ENCODE assay signal across 11 cellular contexts in genomic region chr7:95504199-95504598, GRCh38. TPM values are rescaled to one million over a fixed set of nuclear protein-coding genes. Genes with fewer than 3 reads are reported as not detected.
DNase-seq lines count a peak whose midpoint lies in the region; FAIRE-seq and TF ChIP-seq lines count a peak whose summit lies in the region.
"Not testable (repeated sequence)": the region's sequence is repeated elsewhere in the genome, so short reads cannot be mapped to it uniquely, and the experiment has no call there.
"Had no signal": no experiment of that assay in that cellular context is flagged by ENCODE, and none has a peak within 500 bp of the region (broad histone marks: within the 10 kb centered on the region; RNA-seq: fewer than 3 reads in every experiment).

No MANE protein-coding gene starts in this region.

- peak overlapping the region; percentile 30 for H2AFZ ChIP-seq in neuronal stem cell (ENCODE audit: low read length)

- not testable (repeated sequence) for H3K27me3 ChIP-seq in HUES48 (ENCODE audit: control insufficient read depth, insufficient read depth, low read length); bronchial epithelial cell (ENCODE audit: control insufficient read depth, insufficient read depth, low read length); iPS-20b (ENCODE audit: insufficient read depth, low read length); neuronal stem cell (ENCODE audit: control insufficient read depth in 3 of 3, insufficient read depth in 3 of 3, low read depth in 1 of 3, low read length in 3 of 3)

- H3K9ac ChIP-seq in HUES48 (ENCODE audit: low read depth, low read length); neuronal stem cell (ENCODE audit: low read depth, low read length, poor library complexity): not testable (repeated sequence)
- H3K9ac ChIP-seq in iPS-20b (ENCODE audit: low read depth, low read length), result peak overlapping the region; percentile 30; the same call in 1 of the 2 replicates

- not testable (repeated sequence) for H3K4me2 ChIP-seq in neuronal stem cell (ENCODE audit: insufficient read depth, low read length, poor library complexity, severe bottlenecking)

- not testable (repeated sequence) for H3K4ac ChIP-seq in neuronal stem cell (ENCODE audit: low read length)

- not testable (repeated sequence) for H4K91ac ChIP-seq in neuronal stem cell (ENCODE audit: low read depth, low read length, poor library complexity)

- not testable (repeated sequence) for TF ChIP-seq CTCF in bronchial epithelial cell (IDR thresholded peaks at IDR 0.05; ENCODE audit: insufficient read depth, low read length, severe bottlenecking)

- not testable (repeated sequence) for H4K8ac ChIP-seq in neuronal stem cell (ENCODE audit: low read depth, low read length)

- not testable (repeated sequence) for H2BK12ac ChIP-seq in neuronal stem cell (ENCODE audit: low read length)

- H3K4me3 ChIP-seq in HUES48 (ENCODE audit: low read depth, low read length); bronchial epithelial cell (ENCODE audit: low read depth, low read length); neuronal stem cell (ENCODE audit: low read length in 2 of 2): not testable (repeated sequence)
- H3K4me3 ChIP-seq in iPS-20b (ENCODE audit: low read length), result peak overlapping the region; percentile 49; the same call in 1 of the 2 replicates

- H3K4me1 ChIP-seq in HUES48 (ENCODE audit: control insufficient read depth, insufficient read depth, low read length) (peaks cover 36% of the 10 kb centered on the region), iPS-20b (ENCODE audit: insufficient read depth, low read length) (peaks cover 20% of the 10 kb centered on the region; the same call in 1 of the 2 replicates), neuronal stem cell (ENCODE audit: control insufficient read depth in 2 of 2, insufficient read depth in 1 of 2, low read depth in 1 of 2, low read length in 2 of 2) (peaks cover 3 to 40% of the 10 kb centered on the region in 2 donors)

- not testable (repeated sequence) for H3K23ac ChIP-seq in neuronal stem cell (ENCODE audit: low read depth, low read length, poor library complexity)

- H3K27ac ChIP-seq in HUES48 (ENCODE audit: low read depth, low read length), result peak overlapping the region; percentile 69
- H3K27ac ChIP-seq in iPS-20b (ENCODE audit: low read length); neuronal stem cell (replicated peaks; ENCODE audit: low read length): not testable (repeated sequence)

- WGBS in neuronal stem cell (ENCODE audit: extremely low coverage in 2 of 2, insufficient read length in 2 of 2, insufficient replicate concordance in 1 of 2), 2 donors, result no CpG with 5 or more reads among the region's 5 CpGs

- not testable (repeated sequence) for H3K18ac ChIP-seq in neuronal stem cell (ENCODE audit: low read length)

- not testable (repeated sequence) for H2AK5ac ChIP-seq in neuronal stem cell (ENCODE audit: low read depth, low read length)

- FAIRE-seq in GM12891 (lab: Jason Lieb, UNC) (peak; percentile 91), RCC 7860 (lab: Jason Lieb, UNC) (peak; percentile 90), bronchial epithelial cell (lab: Jason Lieb, UNC) (peak; percentile 52)

- not testable (repeated sequence) for TF ChIP-seq POLR2A in GM12891 (IDR thresholded peaks at IDR 0.05; ENCODE audit: low read depth, low read length)

- not testable (repeated sequence) for H3K79me1 ChIP-seq in neuronal stem cell (ENCODE audit: low read depth, low read length)

- not testable (repeated sequence) for DNase-seq in GM12891 (ENCODE audit: insufficient read length, low spot score); RCC 7860 (ENCODE audit: low spot score); bronchial epithelial cell (ENCODE audit: low read depth); neuronal stem cell (ENCODE audit: low spot score)
- DNase-seq in NCI-H2171 treated with DMSO at 0.1 percent for 48 hours (lab: John Stamatoyannopoulos, UW), result peak; percentile 63

- not testable (repeated sequence) for H3K9me3 ChIP-seq in HUES48 (ENCODE audit: control insufficient read depth, insufficient read depth, low read length); iPS-20b (ENCODE audit: insufficient read depth, low read depth, low read length); neuronal stem cell (replicated peaks in 1 of 2; ENCODE audit: control insufficient read depth in 2 of 2, insufficient read depth in 1 of 2, low read depth in 1 of 2, low read length in 2 of 2)

- not testable (repeated sequence) for H3K14ac ChIP-seq in neuronal stem cell (ENCODE audit: low read length)

- H2BK15ac ChIP-seq in neuronal stem cell (ENCODE audit: low read length), result not testable (repeated sequence)

- H3K36me3 ChIP-seq in HUES48 (ENCODE audit: control insufficient read depth, insufficient read depth, low read length); bronchial epithelial cell (ENCODE audit: control insufficient read depth, insufficient read depth, low read length); iPS-20b (ENCODE audit: insufficient read depth, low read depth, low read length); neuronal stem cell (replicated peaks in 1 of 2; ENCODE audit: control insufficient read depth in 2 of 2, insufficient read depth in 2 of 2, low read length in 2 of 2): not testable (repeated sequence)

- H2BK120ac ChIP-seq in neuronal stem cell (ENCODE audit: low read depth, low read length), result not testable (repeated sequence)

- H2BK5ac ChIP-seq in neuronal stem cell (ENCODE audit: low read length), result not testable (repeated sequence)

RNA-seq across cellular contexts. Expression of gene ASB4, which starts 18.5 kb away (rescaled TPM):
- not detected for polyA plus RNA-seq in GM12891 (2012; ENCODE audit: low read depth, missing spikeins)
- under 0.01 TPM in 1 of 2 replicates, not detected in the other for total RNA-seq in bronchial epithelial cell
- 0.01 TPM for polyA plus RNA-seq in neuronal stem cell (2013, experiment 1 of 2)
- polyA plus RNA-seq in neuronal stem cell (2013, experiment 2 of 2), result 0.01 TPM
- total RNA-seq: CD4-positive, alpha-beta memory T cell; GM23248; H9 had no signal
- polyA plus RNA-seq: CD4-positive, alpha-beta memory T cell; GM23248; IgD-negative memory B cell had no signal
